Comparison of ENCODE assay signal across 16 cellular contexts in genomic region chr16:81686391-81687182, GRCh38.
A peak's percentile ranks its signal among the peaks of the same experiment; 100 is the strongest.
DNase-seq lines count a peak whose midpoint lies in the region; ATAC-seq and TF ChIP-seq lines count a peak whose summit lies in the region.
"Had no signal": no experiment of that assay in that cellular context is flagged by ENCODE, and none has a peak within 500 bp of the region (broad histone marks: within the 10 kb centered on the region; RNA-seq: fewer than 3 reads in every experiment).

No MANE protein-coding gene starts in this region.

- H3K9me3 ChIP-seq in hepatocyte (ENCODE audit: low read depth) (no peaks in the 10 kb centered on the region), stomach (no peaks in the 10 kb centered on the region)
- H3K9me3 ChIP-seq: adrenal gland, Caco-2, MG63 had no signal

- intact Hi-C loops in stomach (cut with DNase I; ENCODE audit: low total_unique reads) (no loop called here), natural killer cell (cut with micrococcal nuclease) (no loop called here)

- TF ChIP-seq CTCF in hepatocyte (IDR thresholded peaks at IDR 0.05; ENCODE audit: poor library complexity) (no peak), stomach (IDR thresholded peaks at IDR 0.05) (no peak), GM20000 (IDR thresholded peaks at IDR 0.05; ENCODE audit: extremely low read depth, missing control alignments) (no peak), natural killer cell (IDR thresholded peaks at IDR 0.05) (no peak)

- no peak overlapping the region for H3K27ac Mint-ChIP-seq in natural killer cell

- no peak overlapping the region for H3K4me3 Mint-ChIP-seq in natural killer cell
- H3K4me3 Mint-ChIP-seq: neural progenitor cell had no signal

- TF ChIP-seq POLR2A in stomach (IDR thresholded peaks at IDR 0.05) = no peak

- no peaks in the 10 kb centered on the region for H3K9me3 Mint-ChIP-seq in natural killer cell
- H3K9me3 Mint-ChIP-seq: neural progenitor cell had no signal

- peaks cover 0 to 21% of the 10 kb centered on the region in 2 donors for H3K4me1 Mint-ChIP-seq in natural killer cell

- H3K36me3 ChIP-seq in hepatocyte (replicated peaks; ENCODE audit: insufficient read depth, low read depth) = no peaks in the 10 kb centered on the region
- H3K36me3 ChIP-seq in stomach = peaks cover 2 to 63% (median 40%) of the 10 kb centered on the region in 4 donors
- H3K36me3 ChIP-seq: MG63, neural progenitor cell had no signal

- no peaks in the 10 kb centered on the region for H3K9me2 ChIP-seq in hepatocyte (replicated peaks; ENCODE audit: insufficient read depth)

- no peaks in the 10 kb centered on the region for H3K4me1 ChIP-seq in hepatocyte (ENCODE audit: insufficient read depth)
- peaks cover 0 to 27% (median 11%) of the 10 kb centered on the region in 4 donors for H3K4me1 ChIP-seq in stomach
- H3K4me1 ChIP-seq: adrenal gland, Caco-2 had no signal

- H3K27me3 ChIP-seq in hepatocyte (no peaks in the 10 kb centered on the region), stomach (no peaks in the 10 kb centered on the region)
- H3K27me3 ChIP-seq: adrenal gland, MG63, neural progenitor cell had no signal

- H3K4me2 ChIP-seq in hepatocyte = no peak overlapping the region
- H3K4me2 ChIP-seq: neural progenitor cell had no signal

- peaks cover 5% of the 10 kb centered on the region for H4K20me1 ChIP-seq in hepatocyte (ENCODE audit: insufficient read depth, poor library complexity, severe bottlenecking)

- H3K79me2 ChIP-seq in hepatocyte = peaks cover 5% of the 10 kb centered on the region

- H3K36me3 Mint-ChIP-seq in natural killer cell = no peaks in the 10 kb centered on the region

- no peak overlapping the region for H3K4me3 ChIP-seq in hepatocyte
- H3K4me3 ChIP-seq in stomach = no peak overlapping the region
- H3K4me3 ChIP-seq: adrenal gland, MG63, neural progenitor cell had no signal

- no peaks in the 10 kb centered on the region for H3K27me3 Mint-ChIP-seq in natural killer cell (ENCODE audit: low read depth in 2 of 2)

- no peak for ATAC-seq in natural killer cell

- WGBS in hepatocyte (ENCODE audit: low lambda C conversion rate, missing lambda C conversion rate) = 81% methylated on average over 26 of the region's 26 CpGs
- 56 to 70% (median 66%) methylated on average over 24 to 26 of the region's 26 CpGs for WGBS in stomach, 5 donors

- TF ChIP-seq EP300 in stomach (IDR thresholded peaks at IDR 0.05) = no peak

- no peak overlapping the region for H2AFZ ChIP-seq in hepatocyte
- H2AFZ ChIP-seq: neural progenitor cell had no signal

- DNase-seq in OCI-M1 (lab: John Stamatoyannopoulos, UW) = peak; percentile 78
- DNase-seq in dermis blood vessel endothelial cell = peak; percentile 99
- DNase-seq in hepatocyte (ENCODE audit: low spot score) = peak; percentile 32
- no peak for DNase-seq in stomach
- no peak for DNase-seq in GM20000 (ENCODE audit: low spot score)
- no peak for DNase-seq in natural killer cell
- no peak for DNase-seq in stimulated activated CD4-positive, alpha-beta T cell treated with anti-CD3 and anti-CD28 coated beads, Interleukin-15, amount 100 ng/mL, for 24 hours
- DNase-seq: activated CD4-positive, CD25-positive, alpha-beta regulatory T cell treated with anti-CD3 and anti-CD28 coated beads, Interleukin-2, amount 50 U/mL, for 72 hours; activated effector memory CD4-positive, alpha-beta T cell treated with Interleukin-2 at 50 U/mL for 16 hours; Caco-2; cerebellar nuclear complex; MG63; NCI-H1694; SHP77 treated with DMSO at 0.1 percent for 48 hours had no signal

- H3K27ac ChIP-seq in hepatocyte (no peak overlapping the region), stomach (peak overlapping the region in 3 of 5 donors; percentile 3 to 20 (median 8))
- H3K27ac ChIP-seq: adrenal gland, neural progenitor cell had no signal

Comparison
In these comparisons a context has a peak if more than half of its experiments do, and no peak if none do; other contexts are left out.
1. DNase-seq: peak in OCI-M1 (single experiment), dermis blood vessel endothelial cell (single experiment) and hepatocyte (single experiment); none in stomach (single experiment), GM20000 (single experiment), natural killer cell (single experiment) and stimulated activated CD4-positive, alpha-beta T cell treated with anti-CD3 and anti-CD28 coated beads, Interleukin-15, amount 100 ng/mL, for 24 hours (single experiment).